26 cellular contexts compared by ENCODE assay signal in genomic region chr7:152865461-152865860, GRCh38.
"Had no signal": no experiment of that assay in that cellular context is flagged by ENCODE, and none has a peak within 500 bp of the region (broad histone marks: within the 10 kb centered on the region; RNA-seq: fewer than 3 reads in every experiment).

No MANE protein-coding gene starts in this region.

- H3K9me3 Mint-ChIP-seq: activated naive CD4-positive, alpha-beta T cell treated with anti-CD3 and anti-CD28 coated beads for 36 hours; activated naive CD8-positive, alpha-beta T cell treated with anti-CD3 and anti-CD28 coated beads, Interleukin-2, amount 10 ng/mL, durations not matched to agents 7 days and 5 days; activated T-cell treated with anti-CD3 and anti-CD28 coated beads, Interleukin-2, amount 50 U/mL, for 72 hours; dendritic cell treated with granulocyte-macrophage colony-stimulating factor and Interleukin-4, amounts not matched to agents 40 ng/mL and 50 ng/mL, for 4 days; natural killer cell treated with Interleukin-12 subunit alpha and Interleukin-12 subunit beta and Interleukin-15 and Interleukin-18, amount 100 ng/mL, for 72 hours; stimulated activated naive CD8-positive, alpha-beta T cell treated with anti-CD3 and anti-CD28 coated beads, Interleukin-15, amount 100 ng/mL, for 72 hours; T-helper 1 cell treated with Interleukin-12 subunit alpha and Interleukin-12 subunit beta and Interleukin-4 antibody, amounts not matched to agents 30 μg/mL and 1 μg/mL, for 36 hours had no signal

- DNase-seq: activated CD4-positive, alpha-beta T cell treated with anti-CD3 and anti-CD28 coated beads, Interleukin-2, amount 50 U/mL, for 4 hours; activated naive CD4-positive, alpha-beta T cell treated with anti-CD3 and anti-CD28 coated beads for 36 hours; activated naive CD8-positive, alpha-beta T cell treated with anti-CD3 and anti-CD28 coated beads, Interleukin-2, amount 10 ng/mL, durations not matched to agents 7 days and 5 days; activated T-cell treated with anti-CD3 and anti-CD28 coated beads, Interleukin-2, amount 50 U/mL, for 72 hours; amniotic stem cell; brain microvascular endothelial cell; caudate nucleus; effector CD4-positive, alpha-beta T cell; foreskin melanocyte; heart right ventricle; left ventricle myocardium inferior; mucosa of descending colon; pancreas; retina; SK-N-SH; stimulated activated CD4-positive, alpha-beta T cell treated with anti-CD3 and anti-CD28 coated beads, Interleukin-12 subunit alpha, Interleukin-12 subunit beta, amount 100 ng/mL, for 4 hours; stimulated activated CD4-positive, alpha-beta T cell treated with anti-CD3 and anti-CD28 coated beads, Interleukin-4, amount 100 ng/mL, for 1 hour; stimulated activated naive CD8-positive, alpha-beta T cell treated with anti-CD3 and anti-CD28 coated beads, Interleukin-15, amount 100 ng/mL, for 72 hours; substantia nigra; SW 1271; T-helper 9 cell; thyroid gland had no signal

- ATAC-seq: activated T-cell treated with anti-CD3 and anti-CD28 coated beads, Interleukin-2, amount 50 U/mL, for 72 hours; heart right ventricle; mucosa of descending colon; natural killer cell treated with Interleukin-12 subunit alpha and Interleukin-12 subunit beta and Interleukin-15 and Interleukin-18, amount 100 ng/mL, for 72 hours; pancreas; sciatic nerve; stimulated activated naive CD8-positive, alpha-beta T cell treated with anti-CD3 and anti-CD28 coated beads, Interleukin-15, amount 100 ng/mL, for 72 hours had no signal

- H3K27ac Mint-ChIP-seq: activated naive CD4-positive, alpha-beta T cell treated with anti-CD3 and anti-CD28 coated beads for 36 hours; activated naive CD8-positive, alpha-beta T cell treated with anti-CD3 and anti-CD28 coated beads, Interleukin-2, amount 10 ng/mL, durations not matched to agents 7 days and 5 days; activated T-cell treated with anti-CD3 and anti-CD28 coated beads, Interleukin-2, amount 50 U/mL, for 72 hours; dendritic cell treated with granulocyte-macrophage colony-stimulating factor and Interleukin-4, amounts not matched to agents 40 ng/mL and 50 ng/mL, for 4 days; natural killer cell treated with Interleukin-12 subunit alpha and Interleukin-12 subunit beta and Interleukin-15 and Interleukin-18, amount 100 ng/mL, for 72 hours; stimulated activated naive CD8-positive, alpha-beta T cell treated with anti-CD3 and anti-CD28 coated beads, Interleukin-15, amount 100 ng/mL, for 72 hours; T-helper 1 cell treated with Interleukin-12 subunit alpha and Interleukin-12 subunit beta and Interleukin-4 antibody, amounts not matched to agents 30 μg/mL and 1 μg/mL, for 36 hours had no signal

- H3K36me3 Mint-ChIP-seq: activated naive CD8-positive, alpha-beta T cell treated with anti-CD3 and anti-CD28 coated beads, Interleukin-2, amount 10 ng/mL, durations not matched to agents 7 days and 5 days; natural killer cell treated with Interleukin-12 subunit alpha and Interleukin-12 subunit beta and Interleukin-15 and Interleukin-18, amount 100 ng/mL, for 72 hours had no signal

- H3K4me1 Mint-ChIP-seq: activated naive CD8-positive, alpha-beta T cell treated with anti-CD3 and anti-CD28 coated beads, Interleukin-2, amount 10 ng/mL, durations not matched to agents 7 days and 5 days had no signal

- H3K4me3 Mint-ChIP-seq: activated naive CD4-positive, alpha-beta T cell treated with anti-CD3 and anti-CD28 coated beads for 36 hours; activated naive CD8-positive, alpha-beta T cell treated with anti-CD3 and anti-CD28 coated beads, Interleukin-2, amount 10 ng/mL, durations not matched to agents 7 days and 5 days; activated T-cell treated with anti-CD3 and anti-CD28 coated beads, Interleukin-2, amount 50 U/mL, for 72 hours; dendritic cell treated with granulocyte-macrophage colony-stimulating factor and Interleukin-4, amounts not matched to agents 40 ng/mL and 50 ng/mL, for 4 days; natural killer cell treated with Interleukin-12 subunit alpha and Interleukin-12 subunit beta and Interleukin-15 and Interleukin-18, amount 100 ng/mL, for 72 hours; stimulated activated naive CD8-positive, alpha-beta T cell treated with anti-CD3 and anti-CD28 coated beads, Interleukin-15, amount 100 ng/mL, for 72 hours; T-helper 1 cell treated with Interleukin-12 subunit alpha and Interleukin-12 subunit beta and Interleukin-4 antibody, amounts not matched to agents 30 μg/mL and 1 μg/mL, for 36 hours had no signal

- H3K27me3 Mint-ChIP-seq: activated naive CD8-positive, alpha-beta T cell treated with anti-CD3 and anti-CD28 coated beads, Interleukin-2, amount 10 ng/mL, durations not matched to agents 7 days and 5 days; natural killer cell treated with Interleukin-12 subunit alpha and Interleukin-12 subunit beta and Interleukin-15 and Interleukin-18, amount 100 ng/mL, for 72 hours; stimulated activated naive CD8-positive, alpha-beta T cell treated with anti-CD3 and anti-CD28 coated beads, Interleukin-15, amount 100 ng/mL, for 72 hours had no signal
